In genomic region chr7:39683216-39683845, GRCh38 we compare ENCODE assay signal across 10 cellular contexts. TPM values are rescaled to one million over a fixed set of nuclear protein-coding genes. Genes with fewer than 3 reads are reported as not detected.
A peak's percentile ranks its signal among the peaks of the same experiment; 100 is the strongest.
DNase-seq lines count a peak whose midpoint lies in the region; ATAC-seq and TF ChIP-seq lines count a peak whose summit lies in the region.
"Had no signal": no experiment of that assay in that cellular context is flagged by ENCODE, and none has a peak within 500 bp of the region (broad histone marks: within the 10 kb centered on the region; RNA-seq: fewer than 3 reads in every experiment).

No MANE protein-coding gene starts in this region.

- H3K4me3 Mint-ChIP-seq in osteocyte (ENCODE audit: unreplicated experiment), result no peak overlapping the region

- H3K36me3 ChIP-seq in spleen, result peaks cover 0 to 15% (median 3%) of the 10 kb centered on the region in 6 donors
- H3K36me3 ChIP-seq: right lobe of liver had no signal

- in situ Hi-C loops in Caki2 (cut with HindIII; ENCODE audit: low pct_unique_long_range_greater_than_20kb, low sequenced_read_pairs), result no loop called here

- TF ChIP-seq POLR2A in spleen (IDR thresholded peaks at IDR 0.05), result no peak

- no peaks in the 10 kb centered on the region for H3K27me3 ChIP-seq in spleen (replicated peaks in 1 of 7)
- H3K27me3 ChIP-seq: right lobe of liver had no signal

- H3K4me1 Mint-ChIP-seq in osteocyte (ENCODE audit: unreplicated experiment), result peaks cover 27% of the 10 kb centered on the region

- WGBS in spleen, 5 donors, result 70 to 79% (median 75%) methylated on average over 2 of the region's 2 CpGs

- DNase-seq in Caki2 (ENCODE audit: low read depth) (peak; percentile 13), NCI-H69 (lab: John Stamatoyannopoulos, UW) (peak; percentile 23), epithelial cell of proximal tubule (ENCODE audit: low read depth) (peak; percentile 22), osteocyte (ENCODE audit: extremely low spot score, unreplicated experiment) (no peak), spleen (no peak), 8988T (no peak), COR-L47 (lab: John Stamatoyannopoulos, UW) (no peak)
- DNase-seq: central memory CD4-positive, alpha-beta T cell; right lobe of liver had no signal

- H3K4me3 ChIP-seq in epithelial cell of proximal tubule (ENCODE audit: low read depth, low read length) (no peak overlapping the region), spleen (no peak overlapping the region)
- H3K4me3 ChIP-seq: right lobe of liver had no signal

- intact Hi-C loops in spleen (cut with DNase I; ENCODE audit: low total_unique reads), result no loop called here

- peaks cover 6 to 48% (median 33%) of the 10 kb centered on the region in 6 donors for H3K4me1 ChIP-seq in spleen

- TF ChIP-seq CTCF in epithelial cell of proximal tubule (conservative IDR thresholded peaks at IDR 0.05; ENCODE audit: low read depth, low read length) (no peak), osteocyte (IDR thresholded peaks at IDR 0.05) (no peak), spleen (IDR thresholded peaks at IDR 0.05 in 8 of 11, conservative IDR thresholded peaks at IDR 0.05 in 3 of 11) (no peak)

- no peaks in the 10 kb centered on the region for H3K27me3 Mint-ChIP-seq in osteocyte (ENCODE audit: unreplicated experiment)

- H3K9me3 Mint-ChIP-seq in osteocyte (ENCODE audit: unreplicated experiment), result no peaks in the 10 kb centered on the region

- peak overlapping the region; percentile 74 for H3K27ac Mint-ChIP-seq in osteocyte (ENCODE audit: unreplicated experiment)

- H3K9me3 ChIP-seq in spleen, result no peaks in the 10 kb centered on the region
- H3K9me3 ChIP-seq: right lobe of liver had no signal

- H3K36me3 Mint-ChIP-seq in osteocyte (ENCODE audit: unreplicated experiment), result peaks cover 11% of the 10 kb centered on the region

- ATAC-seq in GM21360 (IDR thresholded peaks at IDR 0.05; ENCODE audit: unreplicated experiment), result no peak

- peak overlapping the region in 2 of 8 donors; percentile 14 to 25 for H3K27ac ChIP-seq in spleen
- H3K27ac ChIP-seq: right lobe of liver had no signal

RNA-seq across cellular contexts. Expression of gene RALA, which starts 60.0 kb away (rescaled TPM):
- 20.9 and 21.5 TPM in 2 replicates for total RNA-seq in Caki2 (2014; rRNA removed; shearing (Covaris generic); ENCODE audit: low replicate concordance)
- total RNA-seq in epithelial cell of proximal tubule, result 23.8 and 24.2 TPM in 2 replicates
- total RNA-seq in osteocyte, result 30.5 and 34.3 TPM in 2 replicates
- total RNA-seq in spleen, result 10 to 100 TPM; 18.3 to 26.6 (median 20.4) TPM
- polyA plus RNA-seq in spleen, result 10 to 100 TPM in 2 of 3 donors, 1 to 10 TPM in 1; 10.0 to 19.4 (median 16.1) TPM

Comparison
In these comparisons a context has a peak if more than half of its experiments do, and no peak if none do; other contexts are left out.
1. DNase-seq: peak in Caki2 (single experiment), NCI-H69 (single experiment) and epithelial cell of proximal tubule (single experiment); none in osteocyte (single experiment), spleen (single experiment), 8988T (single experiment) and COR-L47 (single experiment).